In genomic region chr11:3499198-3499597, GRCh38 we compare ENCODE assay signal across 8 cellular contexts.
A peak's percentile ranks its signal among the peaks of the same experiment; 100 is the strongest.
DNase-seq lines count a peak whose midpoint lies in the region; ATAC-seq and TF ChIP-seq lines count a peak whose summit lies in the region.
"Not testable (repeated sequence)": the region's sequence is repeated elsewhere in the genome, so short reads cannot be mapped to it uniquely, and the experiment has no call there.

No MANE protein-coding gene starts in this region.

- not testable (repeated sequence) for ATAC-seq in T-helper 17 cell; WTC11; activated T-helper 17 cell treated with anti-CD3 and anti-CD28 coated beads, Interleukin-2, amount 50 U/mL, for 72 hours (replicated peaks); stimulated activated effector memory CD8-positive, alpha-beta T cell treated with anti-CD3 and anti-CD28 coated beads, Interleukin-12 subunit alpha, Interleukin-12 subunit beta, amount 100 ng/mL, for 72 hours

- POLR2A ChIA-PET in WTC11 (lab: Charles Lee): not testable (repeated sequence)

- H3K27me3 Mint-ChIP-seq in T-helper 17 cell; WTC11 (ENCODE audit: low read depth); activated T-helper 17 cell treated with anti-CD3 and anti-CD28 coated beads, Interleukin-2, amount 50 U/mL, for 72 hours; progenitor cell of endocrine pancreas: not testable (repeated sequence)
- peaks cover 16% of the 10 kb centered on the region for H3K27me3 Mint-ChIP-seq in neural crest cell (ENCODE audit: low read depth)

- H3K9me3 Mint-ChIP-seq in WTC11: peaks cover 30% of the 10 kb centered on the region
- not testable (repeated sequence) for H3K9me3 Mint-ChIP-seq in activated T-helper 17 cell treated with anti-CD3 and anti-CD28 coated beads, Interleukin-2, amount 50 U/mL, for 72 hours; neural crest cell; progenitor cell of endocrine pancreas (ENCODE audit: low read depth); stimulated activated effector memory CD8-positive, alpha-beta T cell treated with anti-CD3 and anti-CD28 coated beads, Interleukin-12 subunit alpha, Interleukin-12 subunit beta, amount 100 ng/mL, for 72 hours

- peak; percentile 56 for DNase-seq in ELF-1 (ENCODE audit: low read depth, low spot score)
- DNase-seq in T-helper 17 cell; WTC11 (ENCODE audit: low spot score); neural crest cell (ENCODE audit: low read depth, low spot score); progenitor cell of endocrine pancreas (ENCODE audit: low spot score, unreplicated experiment); stimulated activated effector memory CD8-positive, alpha-beta T cell treated with anti-CD3 and anti-CD28 coated beads, Interleukin-12 subunit alpha, Interleukin-12 subunit beta, amount 100 ng/mL, for 72 hours (ENCODE audit: low spot score in 2 of 2): not testable (repeated sequence)
- peak; percentile 51 for DNase-seq in islet precursor cell

- not testable (repeated sequence) for H3K36me3 Mint-ChIP-seq in T-helper 17 cell (ENCODE audit: low read depth); activated T-helper 17 cell treated with anti-CD3 and anti-CD28 coated beads, Interleukin-2, amount 50 U/mL, for 72 hours (ENCODE audit: low read depth); neural crest cell (ENCODE audit: low read depth); progenitor cell of endocrine pancreas (ENCODE audit: insufficient read depth); stimulated activated effector memory CD8-positive, alpha-beta T cell treated with anti-CD3 and anti-CD28 coated beads, Interleukin-12 subunit alpha, Interleukin-12 subunit beta, amount 100 ng/mL, for 72 hours
- peaks cover 48% of the 10 kb centered on the region for H3K36me3 Mint-ChIP-seq in WTC11

- not testable (repeated sequence) for H3K4me1 Mint-ChIP-seq in T-helper 17 cell; activated T-helper 17 cell treated with anti-CD3 and anti-CD28 coated beads, Interleukin-2, amount 50 U/mL, for 72 hours; neural crest cell; progenitor cell of endocrine pancreas (ENCODE audit: low read depth); stimulated activated effector memory CD8-positive, alpha-beta T cell treated with anti-CD3 and anti-CD28 coated beads, Interleukin-12 subunit alpha, Interleukin-12 subunit beta, amount 100 ng/mL, for 72 hours
- peaks cover 16% of the 10 kb centered on the region for H3K4me1 Mint-ChIP-seq in WTC11

- not testable (repeated sequence) for TF ChIP-seq CTCF in WTC11 (IDR thresholded peaks at IDR 0.05); neural crest cell (conservative IDR thresholded peaks at IDR 0.05); progenitor cell of endocrine pancreas (IDR thresholded peaks at IDR 0.05; ENCODE audit: unreplicated experiment)

- not testable (repeated sequence) for H3K27ac Mint-ChIP-seq in T-helper 17 cell
- 0 out of 2 replicates have a peak overlapping the region, but pooled peaks have one; percentile 40 for H3K27ac Mint-ChIP-seq in WTC11
- H3K27ac Mint-ChIP-seq in activated T-helper 17 cell treated with anti-CD3 and anti-CD28 coated beads, Interleukin-2, amount 50 U/mL, for 72 hours: peak overlapping the region; percentile 64
- peak overlapping the region; percentile 28 for H3K27ac Mint-ChIP-seq in neural crest cell (ENCODE audit: unreplicated experiment)
- peak overlapping the region; percentile 17 for H3K27ac Mint-ChIP-seq in progenitor cell of endocrine pancreas
- peak overlapping the region; percentile 6 for H3K27ac Mint-ChIP-seq in stimulated activated effector memory CD8-positive, alpha-beta T cell treated with anti-CD3 and anti-CD28 coated beads, Interleukin-12 subunit alpha, Interleukin-12 subunit beta, amount 100 ng/mL, for 72 hours

- not testable (repeated sequence) for H3K9me3 ChIP-seq in T-helper 17 cell (ENCODE audit: control insufficient read depth, low read length, poor library complexity, severe bottlenecking)

- H3K4me3 Mint-ChIP-seq in T-helper 17 cell: peak overlapping the region; percentile 1
- not testable (repeated sequence) for H3K4me3 Mint-ChIP-seq in WTC11; activated T-helper 17 cell treated with anti-CD3 and anti-CD28 coated beads, Interleukin-2, amount 50 U/mL, for 72 hours; neural crest cell; progenitor cell of endocrine pancreas (ENCODE audit: low read depth); stimulated activated effector memory CD8-positive, alpha-beta T cell treated with anti-CD3 and anti-CD28 coated beads, Interleukin-12 subunit alpha, Interleukin-12 subunit beta, amount 100 ng/mL, for 72 hours

- CTCF ChIA-PET in WTC11 (lab: Charles Lee): not testable (repeated sequence)
